ENCODE assay signal across 1 cellular context in the genomic region with DNA sequence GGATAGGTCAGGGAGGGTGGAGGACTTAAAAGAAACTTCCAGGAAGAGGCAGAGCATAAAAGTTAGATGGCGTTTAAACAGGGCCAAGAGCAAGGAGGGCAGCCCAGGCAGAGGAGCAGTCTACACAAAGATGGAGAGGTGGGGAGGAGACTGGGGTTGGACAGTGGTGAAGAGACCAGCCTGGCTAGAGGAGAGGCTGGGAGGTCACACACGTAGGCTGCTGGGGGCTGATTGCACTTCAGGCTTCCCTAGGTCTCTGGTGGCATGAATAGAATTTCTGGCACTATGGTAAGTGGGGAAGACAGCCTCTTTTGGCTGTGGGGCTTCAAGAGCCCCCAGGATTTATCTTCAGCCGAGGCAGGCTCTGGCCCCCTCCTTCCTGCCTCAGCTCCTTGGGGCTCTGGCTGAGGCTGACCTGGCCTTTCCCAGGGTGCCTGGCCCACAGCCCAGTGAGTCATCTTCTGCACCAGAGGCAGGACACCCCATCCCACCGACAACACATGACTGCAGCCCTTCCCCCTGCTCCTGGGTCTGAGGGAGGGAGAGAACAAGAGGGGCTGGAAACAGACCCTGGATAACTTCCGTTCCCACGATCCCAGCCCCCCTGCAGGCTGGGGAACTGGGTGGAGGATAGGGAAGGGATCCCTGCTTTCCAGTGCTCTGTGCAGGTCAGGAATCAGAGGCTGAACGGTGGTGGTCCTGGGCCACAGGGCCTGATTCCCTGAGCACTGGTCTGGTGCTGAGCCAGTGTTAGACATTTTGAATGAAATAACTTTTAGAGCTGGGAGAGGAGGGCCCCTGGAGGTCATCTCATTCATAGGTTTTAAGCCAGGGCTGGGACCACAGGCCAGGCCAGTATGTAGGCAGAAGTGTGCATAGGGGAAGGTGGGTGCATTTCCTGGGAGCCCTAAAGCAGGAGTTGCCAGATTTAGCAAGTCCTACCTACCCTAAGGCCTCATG.
TF ChIP-seq lines count a peak whose summit lies in the region.

No MANE protein-coding gene starts in this region.

TF ChIP-seq in HepG2, 621 proteins besides CTCF, POLR2A, EP300 and RAD21 (continues in another document):
- TF ChIP-seq CHD4 (IDR thresholded peaks at IDR 0.05; ENCODE audit: borderline replicate concordance, low read length) (no peak), RARA (CRISPR knock-in tag; IDR thresholded peaks at IDR 0.05) (0 out of 2 replicates have a peak, but pooled peaks have one; percentile 11), SMC3 (IDR thresholded peaks at IDR 0.05; ENCODE audit: low read length) (peak; percentile 60; the same call in 1 of the 2 replicates), RBM39 (IDR thresholded peaks at IDR 0.05; ENCODE audit: low read depth, low read length, poor library complexity, severe bottlenecking) (peak; percentile 30), SOX5 (CRISPR knock-in tag; IDR thresholded peaks at IDR 0.05; ENCODE audit: borderline replicate concordance) (0 out of 2 replicates have a peak, but pooled peaks have one; percentile 12), RXRB (CRISPR knock-in tag; IDR thresholded peaks at IDR 0.05; ENCODE audit: borderline replicate concordance) (no peak), FOSL2 (CRISPR knock-in tag; IDR thresholded peaks at IDR 0.05) (peak; percentile 92), EED (CRISPR knock-in tag; IDR thresholded peaks at IDR 0.05) (no peak), KDM2A (CRISPR knock-in tag; IDR thresholded peaks at IDR 0.05; ENCODE audit: borderline replicate concordance, low read depth) (peak; percentile 18; the same call in 1 of the 2 replicates), ZNF44 (CRISPR knock-in tag; IDR thresholded peaks at IDR 0.05) (no peak), SSRP1 (CRISPR knock-in tag; IDR thresholded peaks at IDR 0.05) (no peak), SAP130 (CRISPR knock-in tag; IDR thresholded peaks at IDR 0.05; ENCODE audit: low read depth) (peak; percentile 66), MIER3 (CRISPR knock-in tag; IDR thresholded peaks at IDR 0.05; ENCODE audit: borderline replicate concordance) (no peak), PAWR (CRISPR knock-in tag; IDR thresholded peaks at IDR 0.05; ENCODE audit: borderline replicate concordance) (no peak), DR1 (CRISPR knock-in tag; IDR thresholded peaks at IDR 0.05) (no peak)
- TF ChIP-seq, protein P1, sequence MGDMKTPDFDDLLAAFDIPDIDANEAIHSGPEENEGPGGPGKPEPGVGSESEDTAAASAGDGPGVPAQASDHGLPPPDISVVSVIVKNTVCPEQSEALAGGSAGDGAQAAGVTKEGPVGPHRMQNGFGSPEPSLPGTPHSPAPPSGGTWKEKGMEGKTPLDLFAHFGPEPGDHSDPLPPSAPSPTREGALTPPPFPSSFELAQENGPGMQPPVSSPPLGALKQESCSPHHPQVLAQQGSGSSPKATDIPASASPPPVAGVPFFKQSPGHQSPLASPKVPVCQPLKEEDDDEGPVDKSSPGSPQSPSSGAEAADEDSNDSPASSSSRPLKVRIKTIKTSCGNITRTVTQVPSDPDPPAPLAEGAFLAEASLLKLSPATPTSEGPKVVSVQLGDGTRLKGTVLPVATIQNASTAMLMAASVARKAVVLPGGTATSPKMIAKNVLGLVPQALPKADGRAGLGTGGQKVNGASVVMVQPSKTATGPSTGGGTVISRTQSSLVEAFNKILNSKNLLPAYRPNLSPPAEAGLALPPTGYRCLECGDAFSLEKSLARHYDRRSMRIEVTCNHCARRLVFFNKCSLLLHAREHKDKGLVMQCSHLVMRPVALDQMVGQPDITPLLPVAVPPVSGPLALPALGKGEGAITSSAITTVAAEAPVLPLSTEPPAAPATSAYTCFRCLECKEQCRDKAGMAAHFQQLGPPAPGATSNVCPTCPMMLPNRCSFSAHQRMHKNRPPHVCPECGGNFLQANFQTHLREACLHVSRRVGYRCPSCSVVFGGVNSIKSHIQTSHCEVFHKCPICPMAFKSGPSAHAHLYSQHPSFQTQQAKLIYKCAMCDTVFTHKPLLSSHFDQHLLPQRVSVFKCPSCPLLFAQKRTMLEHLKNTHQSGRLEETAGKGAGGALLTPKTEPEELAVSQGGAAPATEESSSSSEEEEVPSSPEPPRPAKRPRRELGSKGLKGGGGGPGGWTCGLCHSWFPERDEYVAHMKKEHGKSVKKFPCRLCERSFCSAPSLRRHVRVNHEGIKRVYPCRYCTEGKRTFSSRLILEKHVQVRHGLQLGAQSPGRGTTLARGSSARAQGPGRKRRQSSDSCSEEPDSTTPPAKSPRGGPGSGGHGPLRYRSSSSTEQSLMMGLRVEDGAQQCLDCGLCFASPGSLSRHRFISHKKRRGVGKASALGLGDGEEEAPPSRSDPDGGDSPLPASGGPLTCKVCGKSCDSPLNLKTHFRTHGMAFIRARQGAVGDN (CRISPR knock-in tag; IDR thresholded peaks at IDR 0.05), result peak; percentile 68
- TF ChIP-seq, protein P2, sequence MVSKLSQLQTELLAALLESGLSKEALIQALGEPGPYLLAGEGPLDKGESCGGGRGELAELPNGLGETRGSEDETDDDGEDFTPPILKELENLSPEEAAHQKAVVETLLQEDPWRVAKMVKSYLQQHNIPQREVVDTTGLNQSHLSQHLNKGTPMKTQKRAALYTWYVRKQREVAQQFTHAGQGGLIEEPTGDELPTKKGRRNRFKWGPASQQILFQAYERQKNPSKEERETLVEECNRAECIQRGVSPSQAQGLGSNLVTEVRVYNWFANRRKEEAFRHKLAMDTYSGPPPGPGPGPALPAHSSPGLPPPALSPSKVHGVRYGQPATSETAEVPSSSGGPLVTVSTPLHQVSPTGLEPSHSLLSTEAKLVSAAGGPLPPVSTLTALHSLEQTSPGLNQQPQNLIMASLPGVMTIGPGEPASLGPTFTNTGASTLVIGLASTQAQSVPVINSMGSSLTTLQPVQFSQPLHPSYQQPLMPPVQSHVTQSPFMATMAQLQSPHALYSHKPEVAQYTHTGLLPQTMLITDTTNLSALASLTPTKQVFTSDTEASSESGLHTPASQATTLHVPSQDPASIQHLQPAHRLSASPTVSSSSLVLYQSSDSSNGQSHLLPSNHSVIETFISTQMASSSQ (IDR thresholded peaks at IDR 0.05; ENCODE audit: low read depth), result no peak
- TF ChIP-seq, protein P2 (CRISPR knock-in tag; IDR thresholded peaks at IDR 0.05; ENCODE audit: borderline replicate concordance), result no peak
- TF ChIP-seq, protein P3, sequence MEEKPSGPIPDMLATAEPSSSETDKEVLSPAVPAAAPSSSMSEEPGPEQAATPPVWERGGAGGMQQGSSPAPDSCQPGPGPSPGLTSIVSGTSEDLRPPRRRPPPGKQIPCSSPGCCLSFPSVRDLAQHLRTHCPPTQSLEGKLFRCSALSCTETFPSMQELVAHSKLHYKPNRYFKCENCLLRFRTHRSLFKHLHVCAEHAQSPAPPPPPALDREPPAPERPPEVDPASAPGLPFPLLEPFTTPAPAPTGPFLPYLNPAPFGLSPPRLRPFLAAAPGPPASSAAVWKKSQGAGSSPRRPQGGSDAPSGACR (CRISPR knock-in tag; IDR thresholded peaks at IDR 0.05), result no peak
- TF ChIP-seq, protein P4, sequence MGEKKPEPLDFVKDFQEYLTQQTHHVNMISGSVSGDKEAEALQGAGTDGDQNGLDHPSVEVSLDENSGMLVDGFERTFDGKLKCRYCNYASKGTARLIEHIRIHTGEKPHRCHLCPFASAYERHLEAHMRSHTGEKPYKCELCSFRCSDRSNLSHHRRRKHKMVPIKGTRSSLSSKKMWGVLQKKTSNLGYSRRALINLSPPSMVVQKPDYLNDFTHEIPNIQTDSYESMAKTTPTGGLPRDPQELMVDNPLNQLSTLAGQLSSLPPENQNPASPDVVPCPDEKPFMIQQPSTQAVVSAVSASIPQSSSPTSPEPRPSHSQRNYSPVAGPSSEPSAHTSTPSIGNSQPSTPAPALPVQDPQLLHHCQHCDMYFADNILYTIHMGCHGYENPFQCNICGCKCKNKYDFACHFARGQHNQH (CRISPR knock-in tag; IDR thresholded peaks at IDR 0.05), result 0 out of 2 replicates have a peak, but pooled peaks have one; percentile 5
- TF ChIP-seq, protein P5, sequence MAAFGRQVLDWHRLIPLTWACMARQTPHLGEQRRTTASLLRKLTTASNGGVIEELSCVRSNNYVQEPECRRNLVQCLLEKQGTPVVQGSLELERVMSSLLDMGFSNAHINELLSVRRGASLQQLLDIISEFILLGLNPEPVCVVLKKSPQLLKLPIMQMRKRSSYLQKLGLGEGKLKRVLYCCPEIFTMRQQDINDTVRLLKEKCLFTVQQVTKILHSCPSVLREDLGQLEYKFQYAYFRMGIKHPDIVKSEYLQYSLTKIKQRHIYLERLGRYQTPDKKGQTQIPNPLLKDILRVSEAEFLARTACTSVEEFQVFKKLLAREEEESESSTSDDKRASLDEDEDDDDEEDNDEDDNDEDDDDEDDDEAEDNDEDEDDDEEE (CRISPR knock-in tag; IDR thresholded peaks at IDR 0.05), result peak; percentile 20; the same call in 1 of the 2 replicates
- TF ChIP-seq, protein P6, sequence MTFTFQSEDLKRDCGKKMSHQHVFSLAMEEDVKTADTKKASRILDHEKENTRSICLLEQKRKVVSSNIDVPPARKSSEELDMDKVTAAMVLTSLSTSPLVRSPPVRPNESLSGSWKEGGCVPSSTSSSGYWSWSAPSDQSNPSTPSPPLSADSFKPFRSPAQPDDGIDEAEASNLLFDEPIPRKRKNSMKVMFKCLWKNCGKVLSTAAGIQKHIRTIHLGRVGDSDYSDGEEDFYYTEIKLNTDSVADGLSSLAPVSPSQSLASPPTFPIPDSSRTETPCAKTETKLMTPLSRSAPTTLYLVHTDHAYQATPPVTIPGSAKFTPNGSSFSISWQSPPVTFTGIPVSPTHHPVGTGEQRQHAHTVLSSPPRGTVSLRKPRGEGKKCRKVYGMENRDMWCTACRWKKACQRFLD (CRISPR knock-in tag; IDR thresholded peaks at IDR 0.05; ENCODE audit: borderline replicate concordance), result no peak
- TF ChIP-seq, protein P7, sequence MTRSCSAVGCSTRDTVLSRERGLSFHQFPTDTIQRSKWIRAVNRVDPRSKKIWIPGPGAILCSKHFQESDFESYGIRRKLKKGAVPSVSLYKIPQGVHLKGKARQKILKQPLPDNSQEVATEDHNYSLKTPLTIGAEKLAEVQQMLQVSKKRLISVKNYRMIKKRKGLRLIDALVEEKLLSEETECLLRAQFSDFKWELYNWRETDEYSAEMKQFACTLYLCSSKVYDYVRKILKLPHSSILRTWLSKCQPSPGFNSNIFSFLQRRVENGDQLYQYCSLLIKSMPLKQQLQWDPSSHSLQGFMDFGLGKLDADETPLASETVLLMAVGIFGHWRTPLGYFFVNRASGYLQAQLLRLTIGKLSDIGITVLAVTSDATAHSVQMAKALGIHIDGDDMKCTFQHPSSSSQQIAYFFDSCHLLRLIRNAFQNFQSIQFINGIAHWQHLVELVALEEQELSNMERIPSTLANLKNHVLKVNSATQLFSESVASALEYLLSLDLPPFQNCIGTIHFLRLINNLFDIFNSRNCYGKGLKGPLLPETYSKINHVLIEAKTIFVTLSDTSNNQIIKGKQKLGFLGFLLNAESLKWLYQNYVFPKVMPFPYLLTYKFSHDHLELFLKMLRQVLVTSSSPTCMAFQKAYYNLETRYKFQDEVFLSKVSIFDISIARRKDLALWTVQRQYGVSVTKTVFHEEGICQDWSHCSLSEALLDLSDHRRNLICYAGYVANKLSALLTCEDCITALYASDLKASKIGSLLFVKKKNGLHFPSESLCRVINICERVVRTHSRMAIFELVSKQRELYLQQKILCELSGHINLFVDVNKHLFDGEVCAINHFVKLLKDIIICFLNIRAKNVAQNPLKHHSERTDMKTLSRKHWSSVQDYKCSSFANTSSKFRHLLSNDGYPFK (CRISPR knock-in tag; IDR thresholded peaks at IDR 0.05; ENCODE audit: borderline replicate concordance), result 0 out of 2 replicates have a peak, but pooled peaks have one; percentile 33
- TF ChIP-seq, protein P8, sequence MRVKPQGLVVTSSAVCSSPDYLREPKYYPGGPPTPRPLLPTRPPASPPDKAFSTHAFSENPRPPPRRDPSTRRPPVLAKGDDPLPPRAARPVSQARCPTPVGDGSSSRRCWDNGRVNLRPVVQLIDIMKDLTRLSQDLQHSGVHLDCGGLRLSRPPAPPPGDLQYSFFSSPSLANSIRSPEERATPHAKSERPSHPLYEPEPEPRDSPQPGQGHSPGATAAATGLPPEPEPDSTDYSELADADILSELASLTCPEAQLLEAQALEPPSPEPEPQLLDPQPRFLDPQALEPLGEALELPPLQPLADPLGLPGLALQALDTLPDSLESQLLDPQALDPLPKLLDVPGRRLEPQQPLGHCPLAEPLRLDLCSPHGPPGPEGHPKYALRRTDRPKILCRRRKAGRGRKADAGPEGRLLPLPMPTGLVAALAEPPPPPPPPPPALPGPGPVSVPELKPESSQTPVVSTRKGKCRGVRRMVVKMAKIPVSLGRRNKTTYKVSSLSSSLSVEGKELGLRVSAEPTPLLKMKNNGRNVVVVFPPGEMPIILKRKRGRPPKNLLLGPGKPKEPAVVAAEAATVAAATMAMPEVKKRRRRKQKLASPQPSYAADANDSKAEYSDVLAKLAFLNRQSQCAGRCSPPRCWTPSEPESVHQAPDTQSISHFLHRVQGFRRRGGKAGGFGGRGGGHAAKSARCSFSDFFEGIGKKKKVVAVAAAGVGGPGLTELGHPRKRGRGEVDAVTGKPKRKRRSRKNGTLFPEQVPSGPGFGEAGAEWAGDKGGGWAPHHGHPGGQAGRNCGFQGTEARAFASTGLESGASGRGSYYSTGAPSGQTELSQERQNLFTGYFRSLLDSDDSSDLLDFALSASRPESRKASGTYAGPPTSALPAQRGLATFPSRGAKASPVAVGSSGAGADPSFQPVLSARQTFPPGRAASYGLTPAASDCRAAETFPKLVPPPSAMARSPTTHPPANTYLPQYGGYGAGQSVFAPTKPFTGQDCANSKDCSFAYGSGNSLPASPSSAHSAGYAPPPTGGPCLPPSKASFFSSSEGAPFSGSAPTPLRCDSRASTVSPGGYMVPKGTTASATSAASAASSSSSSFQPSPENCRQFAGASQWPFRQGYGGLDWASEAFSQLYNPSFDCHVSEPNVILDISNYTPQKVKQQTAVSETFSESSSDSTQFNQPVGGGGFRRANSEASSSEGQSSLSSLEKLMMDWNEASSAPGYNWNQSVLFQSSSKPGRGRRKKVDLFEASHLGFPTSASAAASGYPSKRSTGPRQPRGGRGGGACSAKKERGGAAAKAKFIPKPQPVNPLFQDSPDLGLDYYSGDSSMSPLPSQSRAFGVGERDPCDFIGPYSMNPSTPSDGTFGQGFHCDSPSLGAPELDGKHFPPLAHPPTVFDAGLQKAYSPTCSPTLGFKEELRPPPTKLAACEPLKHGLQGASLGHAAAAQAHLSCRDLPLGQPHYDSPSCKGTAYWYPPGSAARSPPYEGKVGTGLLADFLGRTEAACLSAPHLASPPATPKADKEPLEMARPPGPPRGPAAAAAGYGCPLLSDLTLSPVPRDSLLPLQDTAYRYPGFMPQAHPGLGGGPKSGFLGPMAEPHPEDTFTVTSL (CRISPR knock-in tag; IDR thresholded peaks at IDR 0.05; ENCODE audit: borderline replicate concordance), result 0 out of 2 replicates have a peak, but pooled peaks have one; percentile 25
- TF ChIP-seq, protein P9, sequence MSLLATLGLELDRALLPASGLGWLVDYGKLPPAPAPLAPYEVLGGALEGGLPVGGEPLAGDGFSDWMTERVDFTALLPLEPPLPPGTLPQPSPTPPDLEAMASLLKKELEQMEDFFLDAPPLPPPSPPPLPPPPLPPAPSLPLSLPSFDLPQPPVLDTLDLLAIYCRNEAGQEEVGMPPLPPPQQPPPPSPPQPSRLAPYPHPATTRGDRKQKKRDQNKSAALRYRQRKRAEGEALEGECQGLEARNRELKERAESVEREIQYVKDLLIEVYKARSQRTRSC (CRISPR knock-in tag; IDR thresholded peaks at IDR 0.05; ENCODE audit: low read depth), result no peak
